Comparison of ENCODE assay signal across 1 cellular context in genomic region chr1:202860744-202861419, GRCh38.
TF ChIP-seq lines count a peak whose summit lies in the region.

No MANE protein-coding gene starts in this region.

TF ChIP-seq in Ishikawa, 13 proteins besides CTCF, POLR2A, EP300 and RAD21 (continued from another document):
- TF ChIP-seq FOXM1 (IDR thresholded peaks at IDR 0.05; ENCODE audit: borderline replicate concordance, low read depth) = no peak
- peak; percentile 55; the same call in 1 of the 2 replicates for TF ChIP-seq YY1 (IDR thresholded peaks at IDR 0.05; ENCODE audit: low read depth)
- TF ChIP-seq EGR1 (IDR thresholded peaks at IDR 0.05) = peak; percentile 78
- peak; percentile 20 for TF ChIP-seq TCF12 (IDR thresholded peaks at IDR 0.05; ENCODE audit: low read depth)
- TF ChIP-seq TAF1 (IDR thresholded peaks at IDR 0.05; ENCODE audit: low read depth) = peak; percentile 52; the same call in 1 of the 2 replicates
